Comparison of ENCODE assay signal across 23 cellular contexts in genomic region chr10:649445-649797, GRCh38. TPM values are rescaled to one million over a fixed set of nuclear protein-coding genes. Genes with fewer than 3 reads are reported as not detected.
DNase-seq lines count a peak whose midpoint lies in the region; ATAC-seq and TF ChIP-seq lines count a peak whose summit lies in the region.
"Had no signal": no experiment of that assay in that cellular context is flagged by ENCODE, and none has a peak within 500 bp of the region (broad histone marks: within the 10 kb centered on the region; RNA-seq: fewer than 3 reads in every experiment).

No MANE protein-coding gene starts in this region.

- H3K4me1 ChIP-seq in body of pancreas: peaks cover 46% of the 10 kb centered on the region

- peaks cover 0 to 7% (median 0%) of the 10 kb centered on the region in 3 donors for H3K9me3 ChIP-seq in body of pancreas

- ATAC-seq in body of pancreas: peak; percentile 70
- ATAC-seq in left colon: peak; percentile 37
- no peak for ATAC-seq in HG03354 (IDR thresholded peaks at IDR 0.05; ENCODE audit: poor library complexity, severe bottlenecking, unreplicated experiment)
- no peak for ATAC-seq in GM19328 (IDR thresholded peaks at IDR 0.05; ENCODE audit: unreplicated experiment)
- ATAC-seq: activated naive CD4-positive, alpha-beta T cell treated with anti-CD3 and anti-CD28 coated beads, Interleukin-2, amount 50 U/mL, for 72 hours had no signal

- H3K36me3 Mint-ChIP-seq in T-helper 2 cell treated with Interferon-gamma antibody and Interleukin-4, amounts not matched to agents 5 μg/mL and 100 μg/mL, for 36 hours (ENCODE audit: low read depth): no peaks in the 10 kb centered on the region
- H3K36me3 Mint-ChIP-seq: activated naive CD4-positive, alpha-beta T cell treated with anti-CD3 and anti-CD28 coated beads, Interleukin-2, amount 50 U/mL, for 72 hours; CD14-positive monocyte had no signal

- H3K4me3 ChIP-seq in body of pancreas: no peak overlapping the region
- H3K4me3 ChIP-seq in retinal pigment epithelial cell (ENCODE audit: low read length): peak overlapping the region; percentile 55
- H3K4me3 ChIP-seq: GM23248, lung, spleen had no signal

- no peaks in the 10 kb centered on the region for H3K9me3 Mint-ChIP-seq in T-helper 2 cell treated with Interferon-gamma antibody and Interleukin-4, amounts not matched to agents 5 μg/mL and 100 μg/mL, for 36 hours
- H3K9me3 Mint-ChIP-seq: activated T-helper 1 cell treated with anti-CD3 and anti-CD28 coated beads, Interleukin-12 subunit alpha, Interleukin-12 subunit beta, Interleukin-2, Interleukin-4 antibody, amounts not matched to agents 30 ng/mL and 10 ng/mL and 1 ng/mL, durations not matched to agents 14 hours and 24 hours and 36 hours; stimulated activated naive CD8-positive, alpha-beta T cell treated with anti-CD3 and anti-CD28 coated beads, Interleukin-15, Interleukin-2, amounts not matched to agents 100 ng/mL and 50 ng/mL, for 24 hours had no signal

- intact Hi-C loops in body of pancreas (cut with DNase I) (no loop called here), left colon (cut with DNase I, micrococcal nuclease) (no loop called here)

- DNase-seq in body of pancreas (peak in 1 of 4 donors; percentile 48), left colon (no peak), retinal pigment epithelial cell (ENCODE audit: low read depth) (no peak), globus pallidus (ENCODE audit: low spot score) (no peak)
- no peak for DNase-seq in T-helper 2 cell treated with Interferon-gamma antibody and Interleukin-4, amounts not matched to agents 5 μg/mL and 100 μg/mL, for 36 hours (ENCODE audit: low spot score)
- DNase-seq: activated CD4-positive, alpha-beta T cell treated with anti-CD3 and anti-CD28 coated beads for 4 hours; DMS 273 treated with DMSO at 0.1 percent for 48 hours; GDM1; GM23248; NCI-H524; spleen; stimulated activated CD4-positive, alpha-beta T cell treated with anti-CD3 and anti-CD28 coated beads, Interleukin-4, amount 100 ng/mL, for 24 hours had no signal

- TF ChIP-seq CTCF in 22Rv1 (IDR thresholded peaks at IDR 0.05) (no peak), body of pancreas (IDR thresholded peaks at IDR 0.05) (no peak), retinal pigment epithelial cell (conservative IDR thresholded peaks at IDR 0.05; ENCODE audit: low read depth, low read length) (no peak)

- H3K4me3 Mint-ChIP-seq in T-helper 2 cell treated with Interferon-gamma antibody and Interleukin-4, amounts not matched to agents 5 μg/mL and 100 μg/mL, for 36 hours: no peak overlapping the region
- H3K4me3 Mint-ChIP-seq: activated T-helper 1 cell treated with anti-CD3 and anti-CD28 coated beads, Interleukin-12 subunit alpha, Interleukin-12 subunit beta, Interleukin-2, Interleukin-4 antibody, amounts not matched to agents 30 ng/mL and 10 ng/mL and 1 ng/mL, durations not matched to agents 14 hours and 24 hours and 36 hours; CD14-positive monocyte; endodermal cell; stimulated activated naive CD8-positive, alpha-beta T cell treated with anti-CD3 and anti-CD28 coated beads, Interleukin-15, Interleukin-2, amounts not matched to agents 100 ng/mL and 50 ng/mL, for 24 hours had no signal

- no peaks in the 10 kb centered on the region for H3K36me3 ChIP-seq in body of pancreas (replicated peaks in 1 of 2; ENCODE audit: insufficient read depth in 1 of 2, low read depth in 2 of 2)
- H3K36me3 ChIP-seq: ascending aorta, spleen had no signal

- no peak for TF ChIP-seq POLR2A in body of pancreas (IDR thresholded peaks at IDR 0.05)

- no peaks in the 10 kb centered on the region for H3K27me3 Mint-ChIP-seq in T-helper 2 cell treated with Interferon-gamma antibody and Interleukin-4, amounts not matched to agents 5 μg/mL and 100 μg/mL, for 36 hours (ENCODE audit: low read depth)
- H3K27me3 Mint-ChIP-seq: progenitor cell of endocrine pancreas had no signal

- peak overlapping the region; percentile 82 for H3K27ac ChIP-seq in 22Rv1
- H3K27ac ChIP-seq in body of pancreas: peak overlapping the region; percentile 92 to 98 (median 96)
- H3K27ac ChIP-seq: GM23248, spleen had no signal

- WGBS in body of pancreas, 2 donors: 19 to 32% methylated on average over 4 of the region's 4 CpGs

- H3K27me3 ChIP-seq in body of pancreas: no peaks in the 10 kb centered on the region
- H3K27me3 ChIP-seq: ascending aorta, spleen had no signal

- H3K4me1 Mint-ChIP-seq in T-helper 2 cell treated with Interferon-gamma antibody and Interleukin-4, amounts not matched to agents 5 μg/mL and 100 μg/mL, for 36 hours (ENCODE audit: low read depth): no peaks in the 10 kb centered on the region
- H3K4me1 Mint-ChIP-seq: CD14-positive monocyte had no signal

- no peak overlapping the region for H3K27ac Mint-ChIP-seq in T-helper 2 cell treated with Interferon-gamma antibody and Interleukin-4, amounts not matched to agents 5 μg/mL and 100 μg/mL, for 36 hours
- H3K27ac Mint-ChIP-seq: activated naive CD4-positive, alpha-beta T cell treated with anti-CD3 and anti-CD28 coated beads, Interleukin-2, amount 50 U/mL, for 72 hours; activated T-helper 1 cell treated with anti-CD3 and anti-CD28 coated beads, Interleukin-12 subunit alpha, Interleukin-12 subunit beta, Interleukin-2, Interleukin-4 antibody, amounts not matched to agents 30 ng/mL and 10 ng/mL and 1 ng/mL, durations not matched to agents 14 hours and 24 hours and 36 hours; CD14-positive monocyte; progenitor cell of endocrine pancreas; stimulated activated naive CD8-positive, alpha-beta T cell treated with anti-CD3 and anti-CD28 coated beads, Interleukin-15, Interleukin-2, amounts not matched to agents 100 ng/mL and 50 ng/mL, for 24 hours had no signal

RNA-seq across cellular contexts. Expression of gene DIP2C, which starts 40.0 kb away (rescaled TPM):
- 10 to 100 TPM in 1 of 2 donors, 1 to 10 TPM in 1; 9.6 to 11.9 TPM for total RNA-seq in body of pancreas
- total RNA-seq in left colon: 10 to 100 TPM; 11.0 to 12.2 TPM

Comparison
In these comparisons a context has a peak if more than half of its experiments do, and no peak if none do; other contexts are left out.
1. ATAC-seq: peak in body of pancreas (single experiment) and left colon (single experiment); none in HG03354 (single experiment) and GM19328 (single experiment).